In the genomic region with DNA sequence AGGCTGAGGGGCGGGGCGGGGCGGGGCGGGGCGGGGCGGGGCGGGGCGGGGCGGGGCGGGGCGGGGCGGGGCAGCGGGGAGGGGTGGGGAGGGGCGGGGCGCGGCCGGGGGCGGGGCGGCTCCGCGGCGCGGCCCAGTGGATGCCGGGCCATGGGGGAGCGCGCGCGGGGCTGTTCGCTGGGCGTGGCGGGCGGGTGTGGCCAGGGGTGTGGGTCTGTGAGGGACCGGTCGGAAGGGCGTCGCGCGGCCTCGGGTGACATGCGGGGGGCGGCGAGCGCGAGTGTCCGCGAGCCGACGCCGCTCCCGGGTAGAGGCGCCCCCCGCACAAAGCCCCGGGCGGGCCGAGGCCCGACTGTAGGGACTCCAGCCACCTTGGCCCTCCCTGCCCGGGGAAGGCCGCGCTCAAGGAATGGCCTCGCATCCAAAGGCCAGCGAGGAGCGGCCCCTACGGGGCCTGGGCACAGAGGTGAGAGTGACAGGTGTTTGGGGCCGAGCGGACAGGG, we compare ENCODE assay signal across 8 cellular contexts. TPM values are rescaled to one million over a fixed set of nuclear protein-coding genes. Genes with fewer than 3 reads are reported as not detected.
DNase-seq lines count a peak whose midpoint lies in the region; ATAC-seq and TF ChIP-seq lines count a peak whose summit lies in the region.

A gene (plus strand): TSS at position 188 of the 503 bp plus-strand sequence. CDS start 71 bp downstream, at position 259.

- peak; percentile 39 for ATAC-seq in HG03045 (IDR thresholded peaks at IDR 0.05; ENCODE audit: unreplicated experiment)

- intact Hi-C loops in lower leg skin (cut with DNase I; ENCODE audit: low total_unique reads), result no loop called here

- no peak for TF ChIP-seq POLR2A in lower leg skin (IDR thresholded peaks at IDR 0.05)

- DNase-seq in NCI-H526 (lab: John Stamatoyannopoulos, UW) (peak; percentile 22 to 88), NCI-H526 treated with DMSO at 0.1 percent for 48 hours (lab: John Stamatoyannopoulos, UW) (no peak), SK-N-DZ (ENCODE audit: low spot score) (peak; percentile 55), choroid plexus epithelial cell (ENCODE audit: low read depth) (no peak), lower leg skin (ENCODE audit: low spot score in 2 of 2) (peak; percentile 58 to 93), HuH-7.5 (ENCODE audit: low spot score) (no peak)
- DNase-seq in stimulated activated CD8-positive, alpha-beta memory T cell treated with anti-CD3 and anti-CD28 coated beads, Interleukin-7, amount 100 ng/mL, for 24 hours (ENCODE audit: low read depth), result peak; percentile 48

- H3K4me3 ChIP-seq in choroid plexus epithelial cell (ENCODE audit: low read depth, low read length) (peak within 1 kb of the TSS; percentile 98), lower leg skin (ENCODE audit: low read depth, poor library complexity, severe bottlenecking) (peak within 1 kb of the TSS; percentile 49)

- 0 to 1% methylated on average over 11 to 25 of the region's 65 CpGs for WGBS in lower leg skin, 2 donors

- TF ChIP-seq CTCF in choroid plexus epithelial cell (conservative IDR thresholded peaks at IDR 0.05; ENCODE audit: low read depth, low read length) (no peak), lower leg skin (IDR thresholded peaks at IDR 0.05) (no peak)

RNA-seq across cellular contexts. Expression of the gene that starts here (rescaled TPM):
- 4.0 and 6.3 TPM in 2 replicates for polyA plus RNA-seq in SK-N-DZ (2014; cell fraction: cytosol; rRNA removed)
- 3.7 and 11.1 TPM in 2 replicates for polyA plus RNA-seq in SK-N-DZ (2014; cell fraction: nucleus; rRNA removed)
- 1 to 10 TPM; 5.3 to 7.4 (median 6.8) TPM for total RNA-seq in lower leg skin

Comparison
In these comparisons a context has a peak if more than half of its experiments do, and no peak if none do; other contexts are left out.
1. DNase-seq: peak in NCI-H526 (2 of 2), SK-N-DZ (single experiment), lower leg skin (2 of 2) and stimulated activated CD8-positive, alpha-beta memory T cell treated with anti-CD3 and anti-CD28 coated beads, Interleukin-7, amount 100 ng/mL, for 24 hours (single experiment); none in NCI-H526 treated with DMSO at 0.1 percent for 48 hours (single experiment), choroid plexus epithelial cell (single experiment) and HuH-7.5 (single experiment).